Comparison of ENCODE assay signal across 19 cellular contexts in the genomic region with DNA sequence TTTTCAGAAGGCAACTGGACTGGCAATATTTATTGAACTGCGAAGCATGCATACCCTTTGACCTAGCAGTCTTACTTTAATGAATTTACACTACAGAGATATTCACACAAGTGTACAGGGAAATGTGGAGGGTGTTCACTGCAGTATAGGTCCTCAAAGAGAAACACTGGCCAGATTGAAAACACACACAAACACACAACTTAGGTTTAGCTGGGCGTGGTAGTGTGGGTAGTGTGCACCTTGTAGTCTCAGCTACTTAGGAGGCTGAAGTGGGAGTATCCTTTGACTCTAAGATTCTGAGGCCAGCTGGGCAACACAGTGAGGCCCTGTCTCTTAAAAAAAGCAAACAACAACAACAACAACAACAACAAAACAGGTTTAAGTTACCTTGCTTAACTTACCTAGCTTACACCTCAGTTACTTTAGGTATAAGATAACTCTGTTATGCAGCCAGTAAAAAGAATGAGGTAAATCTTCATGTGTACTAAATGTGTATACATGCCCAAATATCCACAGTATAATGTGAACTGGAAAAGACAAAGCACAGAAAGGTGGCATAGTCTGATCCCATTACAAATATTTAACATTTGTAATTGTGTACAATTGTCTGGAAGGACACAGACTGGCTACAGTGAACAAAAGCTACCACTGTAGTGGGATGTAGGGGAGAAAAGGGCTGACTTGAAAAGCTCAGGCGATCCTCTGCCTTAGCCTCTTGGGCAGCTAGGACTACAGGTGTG.
DNase-seq lines count a peak whose midpoint lies in the region; ATAC-seq, FAIRE-seq and TF ChIP-seq lines count a peak whose summit lies in the region.
"Had no signal": no experiment of that assay in that cellular context is flagged by ENCODE, and none has a peak within 500 bp of the region (broad histone marks: within the 10 kb centered on the region; RNA-seq: fewer than 3 reads in every experiment).

No MANE protein-coding gene starts in this region.

- intact Hi-C loops in activated CD4-positive, alpha-beta T cell treated with anti-CD3 and anti-CD28 coated beads for 36 hours (cut with DNase I, micrococcal nuclease), result no loop called here

- CTCF ChIA-PET in activated CD4-positive, alpha-beta T cell treated with anti-CD3 and anti-CD28 coated beads for 36 hours (lab: Charles Lee), result interaction anchor here (0.6 to 1.2 kb wide), 2 partner anchors 62 to 83 kb away, joined by 3 to 4 read pairs; no protein-coding TSS in a partner anchor

- H3K27me3 ChIP-seq in endodermal cell (ENCODE audit: control insufficient read depth, insufficient read depth, low read length, poor library complexity, severe bottlenecking), result no peaks in the 10 kb centered on the region
- H3K27me3 ChIP-seq in neural progenitor cell, result no peaks in the 10 kb centered on the region
- H3K27me3 ChIP-seq: BLaER1 treated with 17β-estradiol and CSF1 and Interleukin-3, amounts not matched to agents 10 nM and 100 nM had no signal

- H3K4me1 ChIP-seq in endodermal cell (ENCODE audit: control insufficient read depth, insufficient read depth, low read length), result peaks cover 24% of the 10 kb centered on the region
- peaks cover 67% of the 10 kb centered on the region for H3K4me1 ChIP-seq in neural progenitor cell
- H3K4me1 ChIP-seq: HAP-1 had no signal

- H3K27me3 Mint-ChIP-seq in endodermal cell (ENCODE audit: insufficient read depth) (no peaks in the 10 kb centered on the region), neural progenitor cell (ENCODE audit: insufficient read depth, low read depth) (no peaks in the 10 kb centered on the region)
- H3K27me3 Mint-ChIP-seq in activated CD4-positive, alpha-beta T cell treated with anti-CD3 and anti-CD28 coated beads for 36 hours, result no peaks in the 10 kb centered on the region
- H3K27me3 Mint-ChIP-seq: CD4-positive, alpha-beta T cell had no signal

- H3K9me3 Mint-ChIP-seq in endodermal cell (peaks cover 2% of the 10 kb centered on the region), neural progenitor cell (no peaks in the 10 kb centered on the region)
- H3K9me3 Mint-ChIP-seq in activated CD4-positive, alpha-beta T cell treated with anti-CD3 and anti-CD28 coated beads for 36 hours (ENCODE audit: low read depth), result no peaks in the 10 kb centered on the region
- H3K9me3 Mint-ChIP-seq: CD4-positive, alpha-beta T cell had no signal

- no peak for ATAC-seq in GM18858 (IDR thresholded peaks at IDR 0.05; ENCODE audit: unreplicated experiment)
- ATAC-seq in activated CD4-positive, alpha-beta T cell treated with anti-CD3 and anti-CD28 coated beads for 36 hours, result no peak

- no peak for TF ChIP-seq POLR2A in H54 (IDR thresholded peaks at IDR 0.05; ENCODE audit: low read depth, low read length)

- POLR2A ChIA-PET in activated CD4-positive, alpha-beta T cell treated with anti-CD3 and anti-CD28 coated beads for 36 hours (lab: Charles Lee), result interaction anchor here (0.6 kb wide), 1 partner anchor 95 kb away, joined by 3 read pairs; no protein-coding TSS in a partner anchor

- 87% methylated on average over 3 of the region's 3 CpGs; no CpG with 5 or more reads in 1 of the 2 experiments for WGBS in endodermal cell (ENCODE audit: insufficient coverage in 1 of 2, insufficient read length in 1 of 2), 2 experiments

- H3K9ac ChIP-seq in endodermal cell (ENCODE audit: extremely low read depth, low read length, poor library complexity, severe bottlenecking) (no peak overlapping the region), neural progenitor cell (no peak overlapping the region)
- H3K9ac ChIP-seq: BLaER1 treated with 17β-estradiol and CSF1 and Interleukin-3, amounts not matched to agents 10 nM and 100 nM; GM23248 had no signal

- H4K20me1 ChIP-seq in neural progenitor cell (ENCODE audit: low read depth), result no peaks in the 10 kb centered on the region
- H4K20me1 ChIP-seq: BLaER1 treated with 17β-estradiol and CSF1 and Interleukin-3, amounts not matched to agents 10 nM and 100 nM had no signal

- H2AFZ ChIP-seq in neural progenitor cell (replicated peaks), result no peak overlapping the region
- H2AFZ ChIP-seq: GM23248 had no signal

- no peaks in the 10 kb centered on the region for H3K79me2 ChIP-seq in neural progenitor cell (ENCODE audit: low read depth)

- H3K4me3 ChIP-seq in endodermal cell (ENCODE audit: low read length) (no peak overlapping the region), neural progenitor cell (no peak overlapping the region)
- H3K4me3 ChIP-seq: BLaER1 treated with 17β-estradiol and CSF1 and Interleukin-3, amounts not matched to agents 10 nM and 100 nM; GM23248; HAP-1 had no signal

- FAIRE-seq in D721Med (lab: Jason Lieb, UNC) (peak; percentile 46), H54 (lab: Jason Lieb, UNC) (peak; percentile 23)
- FAIRE-seq: HTR-8/SVneo had no signal

- TF ChIP-seq CTCF in D721Med (IDR thresholded peaks at IDR 0.05; ENCODE audit: insufficient read depth, missing control alignments) (no peak), endodermal cell (conservative IDR thresholded peaks at IDR 0.05) (no peak), neural progenitor cell (IDR thresholded peaks at IDR 0.05) (no peak)

- H3K4me2 ChIP-seq in neural progenitor cell, result no peak overlapping the region

- H3K36me3 ChIP-seq in endodermal cell (ENCODE audit: control insufficient read depth, insufficient read depth, low read length) (no peaks in the 10 kb centered on the region), neural progenitor cell (no peaks in the 10 kb centered on the region)
- H3K36me3 ChIP-seq: BLaER1 treated with 17β-estradiol and CSF1 and Interleukin-3, amounts not matched to agents 10 nM and 100 nM; HAP-1 had no signal

- H3K27ac ChIP-seq in endodermal cell (ENCODE audit: low read depth, low read length) (no peak overlapping the region), neural progenitor cell (peak overlapping the region; percentile 58)
- H3K27ac ChIP-seq: BLaER1 treated with 17β-estradiol and CSF1 and Interleukin-3, amounts not matched to agents 10 nM and 100 nM; GM23248 had no signal

- peaks cover 69% of the 10 kb centered on the region for H3F3A ChIP-seq in neural progenitor cell (ENCODE audit: low read depth)

- no peak for DNase-seq in D721Med (ENCODE audit: insufficient read length, low spot score)
- DNase-seq in H54 (ENCODE audit: insufficient read length, low spot score), result no peak
- no peak for DNase-seq in endodermal cell
- DNase-seq in neural progenitor cell (ENCODE audit: low spot score), result no peak
- no peak for DNase-seq in stimulated activated naive CD4-positive, alpha-beta T cell (lab: John Stamatoyannopoulos, UW)
- DNase-seq in SIG-M5 treated with dmso at 0.1 percent for 504 hours (lab: John Stamatoyannopoulos, UW; ENCODE audit: unreplicated experiment), result no peak
- DNase-seq in activated CD4-positive, alpha-beta T cell treated with anti-CD3 and anti-CD28 coated beads for 36 hours, result no peak
- DNase-seq: 8988T; ACHN; Calu3; CD4-positive, alpha-beta T cell; DND-41; GDM1; GM23248; KBM-7 had no signal

- H3K36me3 Mint-ChIP-seq in endodermal cell (ENCODE audit: low read depth) (peaks cover 2% of the 10 kb centered on the region), neural progenitor cell (no peaks in the 10 kb centered on the region)
- H3K36me3 Mint-ChIP-seq in activated CD4-positive, alpha-beta T cell treated with anti-CD3 and anti-CD28 coated beads for 36 hours (ENCODE audit: low read depth), result no peaks in the 10 kb centered on the region

- peak overlapping the region; percentile 73 for H3K27ac Mint-ChIP-seq in endodermal cell
- H3K27ac Mint-ChIP-seq in neural progenitor cell, result no peak overlapping the region
- H3K27ac Mint-ChIP-seq in activated CD4-positive, alpha-beta T cell treated with anti-CD3 and anti-CD28 coated beads for 36 hours, result no peak overlapping the region
- H3K27ac Mint-ChIP-seq: CD4-positive, alpha-beta T cell had no signal

- no peaks in the 10 kb centered on the region for H3K9me3 ChIP-seq in endodermal cell (ENCODE audit: control insufficient read depth, low read length)
- H3K9me3 ChIP-seq in neural progenitor cell (ENCODE audit: low read depth), result no peaks in the 10 kb centered on the region
- H3K9me3 ChIP-seq: BLaER1 treated with 17β-estradiol and CSF1 and Interleukin-3, amounts not matched to agents 10 nM and 100 nM; HAP-1 had no signal

- H3K4me3 Mint-ChIP-seq in endodermal cell, result no peak overlapping the region
- H3K4me3 Mint-ChIP-seq in neural progenitor cell, result no peak overlapping the region
- no peak overlapping the region for H3K4me3 Mint-ChIP-seq in activated CD4-positive, alpha-beta T cell treated with anti-CD3 and anti-CD28 coated beads for 36 hours
- H3K4me3 Mint-ChIP-seq: CD4-positive, alpha-beta T cell had no signal

- H3K4me1 Mint-ChIP-seq in endodermal cell (peaks cover 50% of the 10 kb centered on the region), neural progenitor cell (peaks cover 7% of the 10 kb centered on the region)
- no peaks in the 10 kb centered on the region for H3K4me1 Mint-ChIP-seq in activated CD4-positive, alpha-beta T cell treated with anti-CD3 and anti-CD28 coated beads for 36 hours
